17 cellular contexts compared by ENCODE assay signal in genomic region chr5:149188383-149188782, GRCh38. TPM values are rescaled to one million over a fixed set of nuclear protein-coding genes. Genes with fewer than 3 reads are reported as not detected.
A peak's percentile ranks its signal among the peaks of the same experiment; 100 is the strongest.
DNase-seq lines count a peak whose midpoint lies in the region; TF ChIP-seq lines count a peak whose summit lies in the region.
"Had no signal": no experiment of that assay in that cellular context is flagged by ENCODE, and none has a peak within 500 bp of the region (broad histone marks: within the 10 kb centered on the region; RNA-seq: fewer than 3 reads in every experiment).

No MANE protein-coding gene starts in this region.

- peaks cover 9% of the 10 kb centered on the region for H3K9me3 Mint-ChIP-seq in Calu3 (ENCODE audit: low read depth, unreplicated experiment)
- H3K9me3 Mint-ChIP-seq: CD8-positive, alpha-beta memory T cell; GM23338; H9; HFFc6 had no signal

- peaks cover 44% of the 10 kb centered on the region for H3F3A ChIP-seq in PC-9 (ENCODE audit: insufficient read depth, low read depth)

- H3K4me3 ChIP-seq in HEK293 (ENCODE audit: low read depth, low read length) (no peak overlapping the region), PC-9 (0 out of 2 replicates have a peak overlapping the region, but pooled peaks have one; percentile 1), vagina (no peak overlapping the region)
- H3K4me3 ChIP-seq: A549, BLaER1, GM12878, GM23338 had no signal

- peaks cover 59% of the 10 kb centered on the region for H3K4me1 Mint-ChIP-seq in Calu3 (ENCODE audit: low read depth, unreplicated experiment)
- H3K4me1 Mint-ChIP-seq: CD8-positive, alpha-beta memory T cell; IgD-negative memory B cell had no signal

- CTCF ChIA-PET in Calu3 (lab: Charles Lee), result no interaction called here
- CTCF ChIA-PET in HEK293 (lab: Yijun Ruan, JAX), result no interaction called here
- CTCF ChIA-PET in PC-9 (lab: Charles Lee), result no interaction called here

- peaks cover 10% of the 10 kb centered on the region for H3K79me2 ChIP-seq in PC-9 (ENCODE audit: low read depth)

- H3K36me3 ChIP-seq in HEK293 (ENCODE audit: control insufficient read depth in 2 of 2, insufficient read depth in 1 of 2, low read length in 2 of 2), result no peaks in the 10 kb centered on the region
- peaks cover 52% of the 10 kb centered on the region for H3K36me3 ChIP-seq in PC-9 (ENCODE audit: low read depth)
- H3K36me3 ChIP-seq in vagina, result peaks cover 0 to 8% of the 10 kb centered on the region in 2 donors
- H3K36me3 ChIP-seq: BLaER1 had no signal

- TF ChIP-seq CTCF in Calu3 (IDR thresholded peaks at IDR 0.05; ENCODE audit: unreplicated experiment) (no peak), HEK293 (tag by site-specific recombination; IDR thresholded peaks at IDR 0.05) (no peak), PC-9 (conservative IDR thresholded peaks at IDR 0.05) (no peak), vagina (IDR thresholded peaks at IDR 0.05) (no peak)

- POLR2A ChIA-PET in HEK293 (lab: Yijun Ruan, JAX) (no interaction called here), PC-9 (lab: Charles Lee; ENCODE audit: unreplicated experiment) (no interaction called here)

- H3K27ac ChIP-seq in HEK293 (ENCODE audit: extremely low read depth, low read depth, low read length) (no peak overlapping the region), PC-9 (peak overlapping the region; percentile 60; the same call in 1 of the 2 replicates), epithelial cell of prostate (peak overlapping the region; percentile 92), vagina (no peak overlapping the region)
- H3K27ac ChIP-seq: A549, BLaER1 had no signal

- no peak overlapping the region for H3K4me3 Mint-ChIP-seq in Calu3 (ENCODE audit: low read depth, unreplicated experiment)
- H3K4me3 Mint-ChIP-seq: CD8-positive, alpha-beta memory T cell; GM23338; H9; HFFc6; IgD-negative memory B cell had no signal

- DNase-seq in Calu3 (no peak), PC-9 (no peak), epithelial cell of prostate (ENCODE audit: low read depth, low spot score) (no peak), vagina (ENCODE audit: extremely low spot score in 2 of 2) (no peak), NCI-H774 (lab: John Stamatoyannopoulos, UW) (no peak), NOMO-1 treated with DMSO at 0.1 percent for 48 hours (lab: John Stamatoyannopoulos, UW; ENCODE audit: unreplicated experiment) (no peak)
- DNase-seq: AML-193; CD8-positive, alpha-beta memory T cell; DMS79; H9; HFFc6 had no signal

- H3K4me2 ChIP-seq in PC-9, result 0 out of 2 replicates have a peak overlapping the region, but pooled peaks have one; percentile 64
- H3K4me2 ChIP-seq: BLaER1, GM23338 had no signal

- intact Hi-C loops in Calu3 (cut with micrococcal nuclease; ENCODE audit: unreplicated experiment), result no loop called here
- intact Hi-C loops in PC-9 (cut with micrococcal nuclease; ENCODE audit: unreplicated experiment), result no loop called here
- intact Hi-C loops in vagina (cut with DNase I), result no loop called here

- no peaks in the 10 kb centered on the region for H4K20me1 ChIP-seq in PC-9 (ENCODE audit: insufficient read depth)
- H4K20me1 ChIP-seq: BLaER1 had no signal

- H3K27me3 ChIP-seq in PC-9 (ENCODE audit: insufficient read depth, low read depth) (no peaks in the 10 kb centered on the region), vagina (no peaks in the 10 kb centered on the region)
- H3K27me3 ChIP-seq: BLaER1 had no signal

- H3K36me3 Mint-ChIP-seq in Calu3 (ENCODE audit: insufficient read depth, unreplicated experiment), result peaks cover 35% of the 10 kb centered on the region
- H3K36me3 Mint-ChIP-seq: CD8-positive, alpha-beta memory T cell; IgD-negative memory B cell had no signal

- BruUV-seq in Calu3 (replicated peaks; lab: Mats Ljungman, UMichigan) (no TSS peak), PC-9 (replicated peaks; lab: Mats Ljungman, UMichigan) (no TSS peak)

- H3K9me3 ChIP-seq in HEK293 (ENCODE audit: control insufficient read depth, insufficient read depth, low read depth, low read length) (no peaks in the 10 kb centered on the region), PC-9 (ENCODE audit: insufficient read depth, low read depth) (peaks cover 13% of the 10 kb centered on the region; the same call in 1 of the 2 replicates), vagina (no peaks in the 10 kb centered on the region)
- H3K9me3 ChIP-seq: A549, BLaER1 had no signal

- H3K9me2 ChIP-seq in PC-9 (ENCODE audit: insufficient read depth), result peaks cover 7% of the 10 kb centered on the region; the same call in 1 of the 2 replicates

- no peak for TF ChIP-seq POLR2A in vagina (IDR thresholded peaks at IDR 0.05)

- no peaks in the 10 kb centered on the region for H3K27me3 Mint-ChIP-seq in Calu3 (ENCODE audit: unreplicated experiment)

- H3K4me1 ChIP-seq in HEK293 (ENCODE audit: control insufficient read depth, insufficient read depth, low read length) (no peaks in the 10 kb centered on the region), PC-9 (replicated peaks; ENCODE audit: insufficient read depth) (peaks cover 29% of the 10 kb centered on the region), vagina (no peaks in the 10 kb centered on the region)
- H3K4me1 ChIP-seq: BLaER1 had no signal

- H2AFZ ChIP-seq in PC-9, result no peak overlapping the region
- H2AFZ ChIP-seq: GM23338 had no signal

- peak overlapping the region; percentile 99 for H3K27ac Mint-ChIP-seq in Calu3 (ENCODE audit: unreplicated experiment)
- H3K27ac Mint-ChIP-seq: CD8-positive, alpha-beta memory T cell; GM23338; H9; IgD-negative memory B cell had no signal

TF ChIP-seq in HEK293, 187 proteins besides CTCF, POLR2A, EP300 and RAD21:
- TF ChIP-seq ZBTB26 (tag by site-specific recombination; optimal IDR thresholded peaks at IDR 0.05) (no peak), KLF1 (tag by site-specific recombination; IDR thresholded peaks at IDR 0.05) (0 out of 2 replicates have a peak, but pooled peaks have one; percentile 21), KLF17 (tag by site-specific recombination; IDR thresholded peaks at IDR 0.05) (0 out of 2 replicates have a peak, but pooled peaks have one; percentile 37), MZF1 (tag by site-specific recombination; IDR thresholded peaks at IDR 0.05; ENCODE audit: borderline replicate concordance) (no peak), ZNF626 (tag by site-specific recombination; IDR thresholded peaks at IDR 0.05) (no peak)

RNA-seq across cellular contexts. Expression of gene ABLIM3, which starts 47.1 kb away (rescaled TPM):
- total RNA-seq in Calu3 (2022) (58.2 and 70.9 TPM in 2 replicates), PC-9 (2021) (101 and 111 TPM in 2 replicates), vagina (50.8 TPM)
- total RNA-seq: GM12878 had no signal

Comparison
In these comparisons a context has a peak if more than half of its experiments do, and no peak if none do; other contexts are left out.
1. H3K27ac ChIP-seq: peak in PC-9 (single experiment) and epithelial cell of prostate (single experiment); none in HEK293 (single experiment) and vagina (single experiment).